In the genomic region with DNA sequence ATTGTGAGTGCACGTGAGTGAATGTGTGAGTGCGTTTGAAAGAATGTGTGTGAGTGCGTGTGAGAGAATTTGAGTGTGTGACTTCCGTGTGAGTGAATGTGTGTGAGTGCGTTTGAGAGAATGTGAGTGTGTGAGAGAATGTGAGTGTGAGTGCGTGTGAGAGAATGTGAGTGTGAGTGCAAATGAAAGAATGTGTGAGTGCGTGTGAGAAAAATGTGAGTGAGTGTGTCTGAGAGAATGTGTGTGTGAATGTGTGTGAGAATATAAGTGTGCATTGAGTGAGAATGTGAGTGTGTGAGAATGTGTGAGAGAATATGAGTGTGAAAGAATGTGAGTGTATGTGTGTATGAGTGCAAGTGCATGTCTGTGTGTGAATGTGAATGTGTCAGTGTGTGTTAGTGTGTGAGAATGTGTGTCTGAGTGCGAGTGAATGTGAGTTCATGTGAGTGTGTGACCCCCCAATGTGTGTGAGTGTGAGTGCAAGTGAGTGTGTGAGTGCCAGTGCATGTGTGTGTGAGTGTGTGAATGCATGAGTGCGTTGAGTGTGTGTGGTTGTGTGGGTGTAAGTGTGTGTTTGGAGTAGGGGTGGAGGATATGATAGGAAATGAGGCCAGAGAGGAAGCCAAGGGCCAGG, we compare ENCODE assay signal across 17 cellular contexts. TPM values are rescaled to one million over a fixed set of nuclear protein-coding genes. Genes with fewer than 3 reads are reported as not detected.
A peak's percentile ranks its signal among the peaks of the same experiment; 100 is the strongest.
DNase-seq lines count a peak whose midpoint lies in the region; ATAC-seq, FAIRE-seq and TF ChIP-seq lines count a peak whose summit lies in the region.
"Had no signal": no experiment of that assay in that cellular context is flagged by ENCODE, and none has a peak within 500 bp of the region (broad histone marks: within the 10 kb centered on the region; RNA-seq: fewer than 3 reads in every experiment).

No MANE protein-coding gene starts in this region.

- H3K4me2 ChIP-seq in H9 (ENCODE audit: insufficient read depth, insufficient read length, low read length) (no peak overlapping the region), GM12878 (ENCODE audit: control insufficient read depth, insufficient read depth) (no peak overlapping the region), neuronal stem cell (ENCODE audit: insufficient read depth, low read length, poor library complexity, severe bottlenecking) (no peak overlapping the region)

- no peaks in the 10 kb centered on the region for H3K36me3 ChIP-seq in GM12878 (ENCODE audit: control insufficient read depth in 2 of 2, insufficient read depth in 2 of 2, low read length in 1 of 2)
- peaks cover 0 to 4% of the 10 kb centered on the region in 2 donors for H3K36me3 ChIP-seq in neuronal stem cell (replicated peaks in 1 of 2; ENCODE audit: control insufficient read depth in 2 of 2, insufficient read depth in 2 of 2, low read length in 2 of 2)
- H3K36me3 ChIP-seq in tibial artery = no peaks in the 10 kb centered on the region

- RAD21 ChIA-PET in GM12878 (lab: Charles Lee; ENCODE audit: unreplicated experiment) = interaction anchor here (0.6 to 1.0 kb wide), 2 partner anchors 12 to 147 kb away, joined by 3 to 5 read pairs; no protein-coding TSS in a partner anchor

- H2AK5ac ChIP-seq in H9 (ENCODE audit: insufficient read length, low read length) (no peak overlapping the region), neuronal stem cell (ENCODE audit: low read depth, low read length) (no peak overlapping the region)

- H3K4me1 ChIP-seq in H9 (ENCODE audit: insufficient read depth, low read length) (no peaks in the 10 kb centered on the region), GM12878 (ENCODE audit: control insufficient read depth, insufficient read depth, low read length) (no peaks in the 10 kb centered on the region), neuronal stem cell (ENCODE audit: control insufficient read depth in 2 of 2, insufficient read depth in 1 of 2, low read depth in 1 of 2, low read length in 2 of 2) (peaks cover 0 to 4% of the 10 kb centered on the region in 2 donors), tibial artery (no peaks in the 10 kb centered on the region)

- SMC1A ChIA-PET in GM12878 (lab: Charles Lee; ENCODE audit: uncharacterized antibody, unreplicated experiment) = no interaction called here

- H3K9me3 Mint-ChIP-seq in H9 = no peaks in the 10 kb centered on the region
- H3K9me3 Mint-ChIP-seq: CD4-positive, alpha-beta memory T cell; HFFc6 had no signal

- no peak for TF ChIP-seq RAD21 in GM12878 (IDR thresholded peaks at IDR 0.05; ENCODE audit: insufficient read depth, low read depth, low read length)

- no peak overlapping the region for H4K5ac ChIP-seq in H9 (ENCODE audit: insufficient read length, low read depth, low read length)

- no TSS peak for BruUV-seq in GM12878 (replicated peaks; lab: Mats Ljungman, UMichigan)

- intact Hi-C loops in GM12878 (cut with micrococcal nuclease; ENCODE audit: unreplicated experiment) = loop anchor here (2.0 kb wide), 1 partner anchor 15 kb away; no protein-coding TSS in a partner anchor
- intact Hi-C loops in tibial artery (cut with DNase I; ENCODE audit: low total_unique reads) = no loop called here

- 100% methylated on average over 8 of the region's 9 CpGs for WGBS in H9 (ENCODE audit: extremely low coverage, insufficient read length, low lambda C conversion rate)
- 80% methylated on average over 8 of the region's 9 CpGs for WGBS in GM12878 (ENCODE audit: insufficient coverage, insufficient replicate concordance, low lambda C conversion rate, missing lambda C conversion rate)
- WGBS in neuronal stem cell (ENCODE audit: extremely low coverage in 2 of 2, insufficient read length in 2 of 2, insufficient replicate concordance in 1 of 2), 2 donors = 100% methylated on average over 6 to 7 of the region's 9 CpGs

- no peak for DNase-seq in H9
- no peak for DNase-seq in HTR-8/SVneo (ENCODE audit: insufficient read length, low spot score)
- no peak for DNase-seq in GM12878 (ENCODE audit: low read depth, low spot score)
- no peak for DNase-seq in neuronal stem cell (ENCODE audit: low spot score)
- no peak for DNase-seq in activated CD4-positive, alpha-beta T cell treated with anti-CD3 and anti-CD28 coated beads for 4 hours
- no peak for DNase-seq in tibial artery
- DNase-seq: C1 segment of cervical spinal cord; Calu3; CD4-positive, alpha-beta memory T cell; COR-L47; DMS79 treated with DMSO at 0.1 percent for 48 hours; GF-D8; GOT3; HFFc6 had no signal

- H3K27me3 ChIP-seq in H9 (ENCODE audit: insufficient read depth, low read length) = no peaks in the 10 kb centered on the region
- H3K27me3 ChIP-seq in GM12878 (replicated peaks in 1 of 2; ENCODE audit: control insufficient read depth in 2 of 2, insufficient read depth in 2 of 2, low read length in 1 of 2) = no peaks in the 10 kb centered on the region
- peaks cover 0 to 24% (median 0%) of the 10 kb centered on the region in 3 experiments for H3K27me3 ChIP-seq in neuronal stem cell (ENCODE audit: control insufficient read depth in 3 of 3, insufficient read depth in 3 of 3, low read depth in 1 of 3, low read length in 3 of 3)
- H3K27me3 ChIP-seq in tibial artery = peaks cover 0 to 22% of the 10 kb centered on the region in 2 donors

- H3K23ac ChIP-seq in H9 (ENCODE audit: insufficient read length, low read depth, low read length) (no peak overlapping the region), neuronal stem cell (ENCODE audit: low read depth, low read length, poor library complexity) (peak overlapping the region; percentile 5)

- H3K36me3 Mint-ChIP-seq in H9 (ENCODE audit: insufficient read depth in 1 of 3, low read depth in 3 of 3) = no peaks in the 10 kb centered on the region
- H3K36me3 Mint-ChIP-seq: CD4-positive, alpha-beta memory T cell had no signal

- H3K4me3 ChIP-seq in GM12878 (no peak overlapping the region), neuronal stem cell (ENCODE audit: low read length in 2 of 2) (peak overlapping the region in 1 of 2 donors; percentile 43), tibial artery (no peak overlapping the region)

- no peak overlapping the region for H3K56ac ChIP-seq in H9 (ENCODE audit: insufficient read length, low read depth, low read length)

- no peak for TF ChIP-seq CTCF in H9 (conservative IDR thresholded peaks at IDR 0.05)
- no peak for TF ChIP-seq CTCF in GM12878 (IDR thresholded peaks at IDR 0.05 in 2 of 3, conservative IDR thresholded peaks at IDR 0.05 in 1 of 3; ENCODE audit: control insufficient read depth in 2 of 3, extremely low read depth in 1 of 3, insufficient read depth in 1 of 3, low read depth in 3 of 3, low read length in 3 of 3)
- no peak for TF ChIP-seq CTCF in tibial artery (IDR thresholded peaks at IDR 0.05)

- in situ Hi-C loops in GM12878 (cut with MboI) = no loop called here

- H3K27ac Mint-ChIP-seq in H9 = no peak overlapping the region
- H3K27ac Mint-ChIP-seq: CD4-positive, alpha-beta memory T cell; HFFc6 had no signal

- FAIRE-seq in HTR-8/SVneo (lab: Jason Lieb, UNC) (peak; percentile 71), GM12878 (lab: Jason Lieb, UNC) (no peak)
- FAIRE-seq: GM12892 had no signal

- H3K18ac ChIP-seq in H9 (ENCODE audit: insufficient read length, low read depth, low read length) (no peak overlapping the region), neuronal stem cell (ENCODE audit: low read length) (no peak overlapping the region)

- H3K23me2 ChIP-seq in H9 (ENCODE audit: insufficient read length, low read depth, low read length, poor library complexity, severe bottlenecking) = no peaks in the 10 kb centered on the region

- H3T11ph ChIP-seq in H9 (ENCODE audit: low read length) = no peak overlapping the region

- no peak for TF ChIP-seq EP300 in GM12878 (IDR thresholded peaks at IDR 0.05; ENCODE audit: borderline replicate concordance in 1 of 2, control insufficient read depth in 1 of 2, low read depth in 2 of 2, low read length in 2 of 2)

- H2AFZ ChIP-seq in H9 (ENCODE audit: low read length) (no peak overlapping the region), GM12878 (ENCODE audit: control insufficient read depth, low read depth, low read length) (no peak overlapping the region), neuronal stem cell (ENCODE audit: low read length) (no peak overlapping the region)

- POLR2A ChIA-PET in GM12878 (lab: Charles Lee) = no interaction called here

- H3K27ac ChIP-seq in H9 (ENCODE audit: insufficient read length, low read depth, low read length) (no peak overlapping the region), GM12878 (ENCODE audit: control insufficient read depth, insufficient read depth) (no peak overlapping the region), neuronal stem cell (replicated peaks; ENCODE audit: low read length) (no peak overlapping the region), tibial artery (no peak overlapping the region)

- no peaks in the 10 kb centered on the region for H3K4me1 Mint-ChIP-seq in H9
- H3K4me1 Mint-ChIP-seq: CD4-positive, alpha-beta memory T cell had no signal

- H2BK5ac ChIP-seq in H9 (ENCODE audit: insufficient read length, low read length) (no peak overlapping the region), neuronal stem cell (ENCODE audit: low read length) (peak overlapping the region; percentile 19)

- H3K14ac ChIP-seq in H9 (ENCODE audit: insufficient read depth, low read length) (no peak overlapping the region), neuronal stem cell (ENCODE audit: low read length) (no peak overlapping the region)

- TF ChIP-seq POLR2A in GM12878 (IDR thresholded peaks at IDR 0.05; ENCODE audit: low read depth, low read length) = no peak

- no peak for ATAC-seq in GM12878
- no peak for ATAC-seq in GM21447 (IDR thresholded peaks at IDR 0.05; ENCODE audit: unreplicated experiment)
- ATAC-seq: HCT116 had no signal

- CTCF ChIA-PET in GM12878 (lab: Yijun Ruan, JAX) = no interaction called here

- H3K9ac ChIP-seq in H9 (ENCODE audit: extremely low read depth, insufficient read length, low read length) (no peak overlapping the region), GM12878 (ENCODE audit: control insufficient read depth, insufficient read depth, low read length) (no peak overlapping the region), neuronal stem cell (ENCODE audit: low read depth, low read length, poor library complexity) (peak overlapping the region; percentile 25)

- peaks cover 11% of the 10 kb centered on the region for H3K9me3 ChIP-seq in H9 (ENCODE audit: control insufficient read depth, low read depth, low read length)
- H3K9me3 ChIP-seq in GM12878 (replicated peaks; ENCODE audit: control insufficient read depth, insufficient read depth, low read length) = peaks cover 4% of the 10 kb centered on the region; the same call in 1 of the 3 replicates
- H3K9me3 ChIP-seq in neuronal stem cell (replicated peaks in 1 of 2; ENCODE audit: control insufficient read depth in 2 of 2, insufficient read depth in 1 of 2, low read depth in 1 of 2, low read length in 2 of 2) = peaks cover 11 to 24% of the 10 kb centered on the region in 2 donors
- no peaks in the 10 kb centered on the region for H3K9me3 ChIP-seq in tibial artery

- H3K79me1 ChIP-seq in H9 (ENCODE audit: insufficient read depth, low read depth, low read length, poor library complexity, severe bottlenecking) = no peaks in the 10 kb centered on the region
- H3K79me1 ChIP-seq in neuronal stem cell (ENCODE audit: low read depth, low read length) = no peaks in the 10 kb centered on the region

- peak overlapping the region; percentile 10 for H4K8ac ChIP-seq in H9 (replicated peaks; ENCODE audit: insufficient read length, low read depth, low read length)
- H4K8ac ChIP-seq in neuronal stem cell (ENCODE audit: low read depth, low read length) = peak overlapping the region; percentile 68

- H3K4ac ChIP-seq in H9 (ENCODE audit: low read depth, low read length) (no peak overlapping the region), neuronal stem cell (ENCODE audit: low read length) (no peak overlapping the region)

- H4K20me1 ChIP-seq in H9 (ENCODE audit: control insufficient read depth, insufficient read depth, insufficient read length) = no peaks in the 10 kb centered on the region
- H4K20me1 ChIP-seq in GM12878 (ENCODE audit: control insufficient read depth, insufficient read depth) = no peaks in the 10 kb centered on the region

- H2BK15ac ChIP-seq in H9 (ENCODE audit: low read depth, low read length) (no peak overlapping the region), neuronal stem cell (ENCODE audit: low read length) (no peak overlapping the region)

- H2BK120ac ChIP-seq in H9 (ENCODE audit: low read depth, low read length, poor library complexity, severe bottlenecking) = no peak overlapping the region
- H2BK120ac ChIP-seq in neuronal stem cell (ENCODE audit: low read depth, low read length) = no peak overlapping the region

- no peak overlapping the region for H2BK20ac ChIP-seq in H9 (ENCODE audit: low read depth, low read length, poor library complexity, severe bottlenecking)

- H3K27me3 Mint-ChIP-seq in H9 (ENCODE audit: low read depth) = peaks cover 31% of the 10 kb centered on the region

- no peak overlapping the region for H2BK12ac ChIP-seq in H9 (ENCODE audit: insufficient read length, low read depth, low read length)
- no peak overlapping the region for H2BK12ac ChIP-seq in neuronal stem cell (ENCODE audit: low read length)

- no peak overlapping the region for H4K91ac ChIP-seq in H9 (ENCODE audit: insufficient read length, low read depth, low read length)
- no peak overlapping the region for H4K91ac ChIP-seq in neuronal stem cell (ENCODE audit: low read depth, low read length, poor library complexity)

- H3K79me2 ChIP-seq in H9 (ENCODE audit: insufficient read depth, low read length) = no peaks in the 10 kb centered on the region
- no peaks in the 10 kb centered on the region for H3K79me2 ChIP-seq in GM12878 (ENCODE audit: control insufficient read depth, insufficient read depth, low read length)

- H3K4me3 Mint-ChIP-seq in H9 = no peak overlapping the region
- H3K4me3 Mint-ChIP-seq: CD4-positive, alpha-beta memory T cell; HFFc6 had no signal

RNA-seq across cellular contexts. Expression of gene LHX2, which starts 37.9 kb away (rescaled TPM):
- total RNA-seq in H9 (2021) (not detected in 2 replicates), GM12878 (2014; rRNA removed) (6.0 and 8.0 TPM in 2 replicates), GM12878 (2014; rRNA removed; fragmentation: Illumina TruSeq; extraction: Trizol) (3.3 TPM in 2 replicates), GM12878 (2021) (9.0 and 10.3 TPM in 2 replicates)
- 34.7 and 38.5 TPM in 2 replicates for total RNA-seq in GM12878 (2013; cell fraction: nucleolus; rRNA removed)
- 1.1 TPM for polyA plus RNA-seq in GM12878 (2011; ENCODE audit: low read depth)
- polyA plus RNA-seq in GM12878 (2011; rRNA removed) (46.5 and 69.8 TPM in 2 replicates), GM12878 (2014; fragmentation: Illumina TruSeq; extraction: Trizol) (3.6 and 6.0 TPM in 2 replicates), GM12878 (2014; fragmentation: Nextera tagmentation; extraction: Ambion mirVana) (1 to 10 TPM in 1 of 2 experiments, under 1 TPM in 1; 0.82 to 2.6 TPM), GM12878 (2014; rRNA removed) (7.6 and 14.2 TPM in 2 replicates), GM12878 (2016; fragmentation: Nextera tagmentation; extraction: Ambion mirVana) (1 to 10 TPM; 2.6 to 4.6 TPM)
- polyA plus RNA-seq in GM12878 (2011; cell fraction: cytosol; rRNA removed) = 109 and 126 TPM in 2 replicates
- 225 and 243 TPM in 2 replicates for polyA plus RNA-seq in GM12878 (2011; cell fraction: nucleus; rRNA removed)
- polyA plus RNA-seq in GM12878 (2012) = 1.7 and 4.5 TPM in 2 replicates
- 38.6 and 76.6 TPM in 2 replicates for polyA minus RNA-seq in GM12878 (2011; rRNA and poly(A)+ RNA removed)
- 49.9 and 53.2 TPM in 2 replicates for polyA minus RNA-seq in GM12878 (2011; cell fraction: cytosol; rRNA and poly(A)+ RNA removed)
- polyA minus RNA-seq in GM12878 (2011; cell fraction: nucleus; rRNA and poly(A)+ RNA removed) = 34.7 and 46.5 TPM in 2 replicates
- polyA plus RNA-seq in neuronal stem cell (2013, experiment 1 of 2) = 373 TPM
- 381 TPM for polyA plus RNA-seq in neuronal stem cell (2013, experiment 2 of 2)
- total RNA-seq: Calu3; CD4-positive, alpha-beta memory T cell; HFFc6 had no signal
- polyA plus RNA-seq: CD4-positive, alpha-beta memory T cell had no signal

RNA-seq across cellular contexts. Expression of gene DENND1A, which starts 43.8 kb away (rescaled TPM):
- total RNA-seq in H9 (2021) = 18.0 and 20.4 TPM in 2 replicates
- 270 and 276 TPM in 2 replicates for total RNA-seq in GM12878 (2013; cell fraction: nucleolus; rRNA removed)
- 32.3 and 36.2 TPM in 2 replicates for total RNA-seq in GM12878 (2014; rRNA removed)
- total RNA-seq in GM12878 (2014; rRNA removed; fragmentation: Illumina TruSeq; extraction: Trizol) = 19.3 and 25.1 TPM in 2 replicates
- total RNA-seq in GM12878 (2021) = 44.0 and 46.7 TPM in 2 replicates
- polyA plus RNA-seq in GM12878 (2011; ENCODE audit: low read depth) = 9.2 TPM
- polyA plus RNA-seq in GM12878 (2011; rRNA removed) = 26.8 and 48.6 TPM in 2 replicates
- polyA plus RNA-seq in GM12878 (2011; cell fraction: cytosol; rRNA removed) = 60.4 and 77.5 TPM in 2 replicates
- polyA plus RNA-seq in GM12878 (2011; cell fraction: nucleus; rRNA removed) = 68.2 and 72.4 TPM in 2 replicates
- polyA plus RNA-seq in GM12878 (2012) = 25.3 and 35.6 TPM in 2 replicates
- polyA plus RNA-seq in GM12878 (2014; fragmentation: Illumina TruSeq; extraction: Trizol) = 19.6 and 36.5 TPM in 2 replicates
- polyA plus RNA-seq in GM12878 (2014; fragmentation: Nextera tagmentation; extraction: Ambion mirVana) = 10 to 100 TPM; 14.1 to 19.1 TPM
- 31.6 and 33.9 TPM in 2 replicates for polyA plus RNA-seq in GM12878 (2014; rRNA removed)
- 10 to 100 TPM; 40.6 to 42.0 TPM for polyA plus RNA-seq in GM12878 (2016; fragmentation: Nextera tagmentation; extraction: Ambion mirVana)
- polyA minus RNA-seq in GM12878 (2011; rRNA and poly(A)+ RNA removed) = 110 and 115 TPM in 2 replicates
- polyA minus RNA-seq in GM12878 (2011; cell fraction: cytosol; rRNA and poly(A)+ RNA removed) = 28.1 and 32.7 TPM in 2 replicates
- 86.2 and 120 TPM in 2 replicates for polyA minus RNA-seq in GM12878 (2011; cell fraction: nucleus; rRNA and poly(A)+ RNA removed)
- polyA plus RNA-seq in neuronal stem cell (2013, experiment 1 of 2) = 29.0 TPM
- polyA plus RNA-seq in neuronal stem cell (2013, experiment 2 of 2) = 28.6 TPM
